Comparison of ENCODE assay signal across 9 cellular contexts in genomic region chr3:112634786-112635541, GRCh38. TPM values are rescaled to one million over a fixed set of nuclear protein-coding genes. Genes with fewer than 3 reads are reported as not detected.
DNase-seq lines count a peak whose midpoint lies in the region; TF ChIP-seq lines count a peak whose summit lies in the region.
"Had no signal": no experiment of that assay in that cellular context is flagged by ENCODE, and none has a peak within 500 bp of the region (broad histone marks: within the 10 kb centered on the region; RNA-seq: fewer than 3 reads in every experiment).

No MANE protein-coding gene starts in this region.

- no peak overlapping the region for H3K4ac ChIP-seq in mesendoderm (ENCODE audit: low read depth, low read length)

- H3K4me1 ChIP-seq in OCI-LY3 (ENCODE audit: low read length) = peaks cover 63% of the 10 kb centered on the region
- peaks cover 78% of the 10 kb centered on the region for H3K4me1 ChIP-seq in skeletal muscle satellite cell (ENCODE audit: control insufficient read depth, insufficient read depth, low read length)
- H3K4me1 ChIP-seq in mesendoderm (ENCODE audit: control insufficient read depth, low read depth, low read length) = peaks cover 4% of the 10 kb centered on the region

- no peak overlapping the region for H4K8ac ChIP-seq in mesendoderm (ENCODE audit: low read depth, low read length)

- DNase-seq in HCEC 1CT (peak; percentile 52), fibroblast of mammary gland (ENCODE audit: low read depth) (peak; percentile 43), COLO668 (lab: John Stamatoyannopoulos, UW; ENCODE audit: unreplicated experiment) (no peak), SIG-M5 (lab: John Stamatoyannopoulos, UW) (no peak), AG08395 (ENCODE audit: low spot score) (no peak), mesendoderm (no peak)
- DNase-seq: activated T-cell treated with anti-CD3 and anti-CD28 coated beads, Interleukin-2, amount 50 U/mL, for 1 hour had no signal

- no peak overlapping the region for H2AK5ac ChIP-seq in mesendoderm (ENCODE audit: low read length)

- no peak overlapping the region for H3K56ac ChIP-seq in mesendoderm (ENCODE audit: low read length)

- H4K5ac ChIP-seq in mesendoderm (ENCODE audit: low read length) = no peak overlapping the region

- H3K23ac ChIP-seq in mesendoderm (ENCODE audit: low read length) = no peak overlapping the region

- no peak overlapping the region for H2BK5ac ChIP-seq in mesendoderm (ENCODE audit: low read length)

- H3K4me3 ChIP-seq in OCI-LY3 (ENCODE audit: low read length) (peak overlapping the region; percentile 22), fibroblast of mammary gland (ENCODE audit: control insufficient read depth, low read depth, low read length) (peak overlapping the region; percentile 86), skeletal muscle satellite cell (ENCODE audit: low read length) (peak overlapping the region; percentile 81), mesendoderm (ENCODE audit: low read length) (no peak overlapping the region)

- no peaks in the 10 kb centered on the region for H4K20me1 ChIP-seq in OCI-LY3 (ENCODE audit: insufficient read depth, low read length)

- TF ChIP-seq CTCF in OCI-LY3 (IDR thresholded peaks at IDR 0.05; ENCODE audit: low read depth, low read length) = peak; percentile 10; the same call in 1 of the 2 replicates
- TF ChIP-seq CTCF in fibroblast of mammary gland (conservative IDR thresholded peaks at IDR 0.05; ENCODE audit: control insufficient read depth, insufficient read depth, low read depth, low read length) = no peak

- H3K27ac ChIP-seq in OCI-LY3 (ENCODE audit: low read length) (peak overlapping the region; percentile 68), mesendoderm (ENCODE audit: low read depth, low read length) (no peak overlapping the region)

- H3K4me2 ChIP-seq in OCI-LY3 (ENCODE audit: low read length) = peak overlapping the region; percentile 54
- H3K4me2 ChIP-seq in skeletal muscle satellite cell (ENCODE audit: low read length) = peak overlapping the region; percentile 95
- H3K4me2 ChIP-seq in mesendoderm (ENCODE audit: low read length) = no peak overlapping the region

- H3K36me3 ChIP-seq in OCI-LY3 (replicated peaks; ENCODE audit: low read depth, low read length) = peaks cover 6% of the 10 kb centered on the region
- H3K36me3 ChIP-seq in skeletal muscle satellite cell (ENCODE audit: insufficient read depth, low read length) = peaks cover 49% of the 10 kb centered on the region
- no peaks in the 10 kb centered on the region for H3K36me3 ChIP-seq in mesendoderm (ENCODE audit: control insufficient read depth, insufficient read depth, low read length)

- no peak overlapping the region for H2AFZ ChIP-seq in OCI-LY3 (ENCODE audit: low read depth, low read length)

- H3K27me3 ChIP-seq in OCI-LY3 (ENCODE audit: low read depth, low read length) = no peaks in the 10 kb centered on the region
- no peaks in the 10 kb centered on the region for H3K27me3 ChIP-seq in skeletal muscle satellite cell (ENCODE audit: control insufficient read depth, insufficient read depth, low read length)
- no peaks in the 10 kb centered on the region for H3K27me3 ChIP-seq in mesendoderm (ENCODE audit: insufficient read depth, low read length, poor library complexity)

- WGBS in mesendoderm (ENCODE audit: extremely low coverage, insufficient coverage, low lambda C conversion rate) = no CpG with 5 or more reads among the region's 4 CpGs

- H3K9me3 ChIP-seq in OCI-LY3 (ENCODE audit: insufficient read depth, low read length) (0 out of 2 replicates have a peak, but pooled peaks cover 7% of the 10 kb centered on the region), skeletal muscle satellite cell (replicated peaks; ENCODE audit: low read length) (no peaks in the 10 kb centered on the region)

- H3K9ac ChIP-seq in OCI-LY3 (ENCODE audit: low read length) = peak overlapping the region; percentile 9; the same call in 1 of the 2 replicates
- H3K9ac ChIP-seq in skeletal muscle satellite cell (ENCODE audit: low read depth, low read length) = peak overlapping the region; percentile 96
- H3K9ac ChIP-seq in mesendoderm (ENCODE audit: low read length) = no peak overlapping the region

- no peak overlapping the region for H2BK15ac ChIP-seq in mesendoderm (replicated peaks; ENCODE audit: low read depth)

- H3K79me1 ChIP-seq in mesendoderm (ENCODE audit: low read length) = no peaks in the 10 kb centered on the region

- H3K79me2 ChIP-seq in OCI-LY3 (ENCODE audit: low read length) (no peaks in the 10 kb centered on the region), mesendoderm (ENCODE audit: control insufficient read depth, insufficient read depth, low read length) (no peaks in the 10 kb centered on the region)

- no peak overlapping the region for H3K18ac ChIP-seq in mesendoderm (ENCODE audit: low read length)

- no peak overlapping the region for H2BK120ac ChIP-seq in mesendoderm (ENCODE audit: low read depth, low read length)

RNA-seq across cellular contexts. Expression of gene CCDC80, which starts 6.0 kb away (rescaled TPM):
- 232 and 249 TPM in 2 replicates for total RNA-seq in skeletal muscle satellite cell (2012; rRNA removed)
- 4.3 TPM for polyA plus RNA-seq in mesendoderm (2013, experiment 1 of 2)
- polyA plus RNA-seq in mesendoderm (2013, experiment 2 of 2) = 5.2 TPM

Comparison
In these comparisons a context has a peak if more than half of its experiments do, and no peak if none do; other contexts are left out.
1. DNase-seq: peak in HCEC 1CT (single experiment) and fibroblast of mammary gland (single experiment); none in COLO668 (single experiment), SIG-M5 (single experiment), AG08395 (single experiment) and mesendoderm (single experiment).